9 cellular contexts compared by ENCODE assay signal in the genomic region with DNA sequence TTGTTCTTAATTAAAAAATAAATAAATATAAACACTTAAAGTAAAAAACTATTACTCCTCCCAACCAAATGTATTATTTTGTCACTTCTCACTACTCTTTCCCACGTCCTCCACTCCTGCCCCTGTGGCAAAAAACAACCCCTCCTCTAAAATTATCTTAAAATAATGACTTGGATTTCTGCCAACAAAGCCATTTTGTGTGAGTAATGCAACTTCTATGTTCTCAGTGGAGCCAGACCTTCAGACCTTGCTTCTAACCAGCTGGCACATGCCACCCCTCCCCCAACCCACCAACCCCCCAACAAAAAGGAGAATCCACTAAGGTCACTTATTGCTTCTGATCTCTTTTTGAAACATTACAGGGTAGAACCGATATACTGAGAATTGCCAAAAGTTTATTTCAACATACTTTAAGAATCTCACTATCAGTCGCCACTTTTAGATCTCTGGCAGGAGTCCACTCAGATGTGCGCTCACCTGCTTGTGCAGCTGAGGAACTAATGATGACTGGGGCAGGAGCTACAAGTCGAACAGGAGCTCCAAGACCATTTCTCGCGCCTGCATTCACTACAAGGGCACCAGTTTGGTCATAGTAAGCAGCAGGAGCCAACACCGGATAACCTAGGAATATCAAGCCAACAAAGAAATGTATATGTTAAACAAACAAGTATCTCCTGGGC. TPM values are rescaled to one million over a fixed set of nuclear protein-coding genes. Genes with fewer than 3 reads are reported as not detected.
DNase-seq lines count a peak whose midpoint lies in the region; ATAC-seq and TF ChIP-seq lines count a peak whose summit lies in the region.
"Had no signal": no experiment of that assay in that cellular context is flagged by ENCODE, and none has a peak within 500 bp of the region (broad histone marks: within the 10 kb centered on the region; RNA-seq: fewer than 3 reads in every experiment).

No MANE protein-coding gene starts in this region.

- no peaks in the 10 kb centered on the region for H3K27me3 Mint-ChIP-seq in activated CD8-positive, alpha-beta T cell treated with anti-CD3 and anti-CD28 coated beads, Interleukin-2, amount 10 ng/mL, durations not matched to agents 7 days and 5 days (ENCODE audit: low read depth)

- H3K36me3 ChIP-seq in SK-N-MC (ENCODE audit: insufficient read depth, low read length) (peaks cover 100% of the 10 kb centered on the region), left ventricle myocardium inferior (peaks cover 64% of the 10 kb centered on the region)

- H3K27me3 ChIP-seq in left ventricle myocardium inferior (ENCODE audit: low read depth), result no peaks in the 10 kb centered on the region

- no peaks in the 10 kb centered on the region for H3K9me3 Mint-ChIP-seq in activated CD8-positive, alpha-beta T cell treated with anti-CD3 and anti-CD28 coated beads, Interleukin-2, amount 10 ng/mL, durations not matched to agents 7 days and 5 days (ENCODE audit: insufficient read depth)

- no peak for TF ChIP-seq CTCF in left ventricle myocardium inferior (IDR thresholded peaks at IDR 0.05; ENCODE audit: borderline replicate concordance)

- no peak overlapping the region for H3K27ac Mint-ChIP-seq in activated CD8-positive, alpha-beta T cell treated with anti-CD3 and anti-CD28 coated beads, Interleukin-2, amount 10 ng/mL, durations not matched to agents 7 days and 5 days

- H3K36me3 Mint-ChIP-seq in activated CD8-positive, alpha-beta T cell treated with anti-CD3 and anti-CD28 coated beads, Interleukin-2, amount 10 ng/mL, durations not matched to agents 7 days and 5 days (ENCODE audit: low read depth), result peaks cover 85% of the 10 kb centered on the region

- DNase-seq in A172 (ENCODE audit: low spot score), result peak; percentile 46
- peak; percentile 35 for DNase-seq in HPDE6-E6E7 (ENCODE audit: extremely low spot score)
- peak; percentile 20 for DNase-seq in SK-N-MC (ENCODE audit: low read depth, low spot score)
- no peak for DNase-seq in left ventricle myocardium inferior
- DNase-seq in hypothalamus (lab: John Stamatoyannopoulos, UW), result no peak
- DNase-seq in activated CD8-positive, alpha-beta T cell treated with anti-CD3 and anti-CD28 coated beads, Interleukin-2, amount 10 ng/mL, durations not matched to agents 7 days and 5 days, result no peak
- DNase-seq: kidney had no signal

- ATAC-seq in GM21786 (IDR thresholded peaks at IDR 0.05; ENCODE audit: unreplicated experiment) (no peak), HG02642 (IDR thresholded peaks at IDR 0.05; ENCODE audit: poor library complexity, unreplicated experiment) (no peak)
- no peak for ATAC-seq in activated CD8-positive, alpha-beta T cell treated with anti-CD3 and anti-CD28 coated beads, Interleukin-2, amount 10 ng/mL, durations not matched to agents 7 days and 5 days

- H3K9me3 ChIP-seq in SK-N-MC (ENCODE audit: low read depth, low read length) (no peaks in the 10 kb centered on the region), left ventricle myocardium inferior (replicated peaks) (no peaks in the 10 kb centered on the region)

- H3K9ac ChIP-seq in SK-N-MC (ENCODE audit: insufficient read length), result no peak overlapping the region

- no peak overlapping the region for H3K4me3 Mint-ChIP-seq in activated CD8-positive, alpha-beta T cell treated with anti-CD3 and anti-CD28 coated beads, Interleukin-2, amount 10 ng/mL, durations not matched to agents 7 days and 5 days

- CTCF ChIA-PET in activated CD8-positive, alpha-beta T cell treated with anti-CD3 and anti-CD28 coated beads, Interleukin-2, amount 10 ng/mL, durations not matched to agents 7 days and 5 days (lab: Charles Lee), result no interaction called here

- POLR2A ChIA-PET in activated CD8-positive, alpha-beta T cell treated with anti-CD3 and anti-CD28 coated beads, Interleukin-2, amount 10 ng/mL, durations not matched to agents 7 days and 5 days (lab: Charles Lee), result no interaction called here

- peaks cover 16% of the 10 kb centered on the region for H3K4me1 Mint-ChIP-seq in activated CD8-positive, alpha-beta T cell treated with anti-CD3 and anti-CD28 coated beads, Interleukin-2, amount 10 ng/mL, durations not matched to agents 7 days and 5 days (ENCODE audit: low read depth)

- H3K4me1 ChIP-seq in left ventricle myocardium inferior, result peaks cover 75% of the 10 kb centered on the region

- H3K4me3 ChIP-seq in SK-N-MC (no peak overlapping the region), left ventricle myocardium inferior (no peak overlapping the region)

- intact Hi-C loops in left ventricle myocardium inferior (cut with micrococcal nuclease), result no loop called here

- H3K27ac ChIP-seq in SK-N-MC (0 out of 2 replicates have a peak overlapping the region, but pooled peaks have one; percentile 23), left ventricle myocardium inferior (replicated peaks) (peak overlapping the region; percentile 86)

RNA-seq across cellular contexts. Expression of a gene that starts 58.3 kb away (rescaled TPM):
- 10.2 and 18.4 TPM in 2 replicates for total RNA-seq in A172 (2014; rRNA removed; shearing (Covaris generic))
- total RNA-seq in left ventricle myocardium inferior, result 25.3 TPM
- total RNA-seq in activated CD8-positive, alpha-beta T cell treated with anti-CD3 and anti-CD28 coated beads, Interleukin-2, amount 10 ng/mL, durations not matched to agents 7 days and 5 days, result not detected

Comparison
In these comparisons a context has a peak if more than half of its experiments do, and no peak if none do; other contexts are left out.
1. DNase-seq: peak in A172 (single experiment), HPDE6-E6E7 (single experiment) and SK-N-MC (single experiment); none in left ventricle myocardium inferior (single experiment), hypothalamus (0 of 51) and activated CD8-positive, alpha-beta T cell treated with anti-CD3 and anti-CD28 coated beads, Interleukin-2, amount 10 ng/mL, durations not matched to agents 7 days and 5 days (single experiment).
2. RNA of a gene that starts 58.3 kb away (total RNA-seq): 25.3 TPM in left ventricle myocardium inferior (single experiment) and 10.2 to 18.4 TPM in A172; not detected in activated CD8-positive, alpha-beta T cell treated with anti-CD3 and anti-CD28 coated beads, Interleukin-2, amount 10 ng/mL, durations not matched to agents 7 days and 5 days; every median in the first group is over 10 times any median in the second.